ENCODE assay signal across 25 cellular contexts in the genomic region with DNA sequence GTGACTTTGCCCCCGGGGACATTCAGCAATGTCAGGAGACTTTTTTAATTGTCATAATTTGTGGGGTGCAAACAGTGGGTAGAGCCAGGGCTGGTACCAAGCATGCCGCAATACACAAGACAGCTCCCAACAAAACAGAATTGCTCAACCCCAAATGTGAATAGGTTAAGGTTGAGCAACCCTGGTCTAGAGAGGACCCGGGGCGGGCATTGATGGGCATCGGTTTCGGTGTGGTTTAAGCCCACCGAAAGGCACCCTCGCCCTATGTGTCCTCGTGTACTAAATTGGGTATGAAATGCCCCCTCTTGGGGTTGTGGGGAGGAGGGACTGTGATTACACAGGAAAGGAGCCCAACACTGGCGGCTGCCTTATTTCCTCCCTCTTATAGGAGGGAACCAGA. TPM values are rescaled to one million over a fixed set of nuclear protein-coding genes. Genes with fewer than 3 reads are reported as not detected.
"Had no signal": no experiment of that assay in that cellular context is flagged by ENCODE, and none has a peak within 500 bp of the region (broad histone marks: within the 10 kb centered on the region; RNA-seq: fewer than 3 reads in every experiment).

No MANE protein-coding gene starts in this region.

- H3K4me3 ChIP-seq: breast epithelium, coronary artery, esophagus squamous epithelium, gastrocnemius medialis, lower lobe of right lung, suprapubic skin, tibial nerve had no signal

- DNase-seq: activated CD4-positive, alpha-beta T cell treated with anti-CD3 and anti-CD28 coated beads for 1 hour; activated effector memory CD4-positive, alpha-beta T cell treated with Interleukin-2 at 50 U/mL for 16 hours; activated naive CD4-positive, alpha-beta T cell treated with anti-CD3 and anti-CD28 coated beads for 36 hours; activated naive CD8-positive, alpha-beta T cell treated with anti-CD3 and anti-CD28 coated beads, Interleukin-2, amount 10 ng/mL, durations not matched to agents 7 days and 5 days; activated T-cell treated with anti-CD3 and anti-CD28 coated beads, Interleukin-2, amount 50 U/mL, for 48 hours; amniotic stem cell; endodermal cell; esophagus squamous epithelium; gastrocnemius medialis; hypothalamus; lower lobe of right lung; mesendoderm; naive B cell; posterior cingulate gyrus; stimulated activated CD4-positive, alpha-beta T cell treated with anti-CD3 and anti-CD28 coated beads, Interleukin-4, amount 100 ng/mL, for 4 hours; stimulated activated naive CD8-positive, alpha-beta T cell treated with anti-CD3 and anti-CD28 coated beads, Interleukin-15, amount 100 ng/mL, for 72 hours; T-helper 1 cell had no signal

- H3K9me3 Mint-ChIP-seq: activated naive CD4-positive, alpha-beta T cell treated with anti-CD3 and anti-CD28 coated beads for 36 hours; activated naive CD8-positive, alpha-beta T cell treated with anti-CD3 and anti-CD28 coated beads, Interleukin-2, amount 10 ng/mL, durations not matched to agents 7 days and 5 days; endodermal cell; naive B cell; stimulated activated naive CD8-positive, alpha-beta T cell treated with anti-CD3 and anti-CD28 coated beads, Interleukin-15, amount 100 ng/mL, for 72 hours had no signal

- H3K36me3 Mint-ChIP-seq: activated naive CD8-positive, alpha-beta T cell treated with anti-CD3 and anti-CD28 coated beads, Interleukin-2, amount 10 ng/mL, durations not matched to agents 7 days and 5 days; naive B cell had no signal

- H3K9me3 ChIP-seq: breast epithelium, esophagus squamous epithelium, gastrocnemius medialis, lower lobe of right lung, suprapubic skin, tibial nerve had no signal

- ATAC-seq: gastrocnemius medialis; lower lobe of right lung; stimulated activated naive CD8-positive, alpha-beta T cell treated with anti-CD3 and anti-CD28 coated beads, Interleukin-15, amount 100 ng/mL, for 72 hours had no signal

- H3K27ac Mint-ChIP-seq: activated naive CD4-positive, alpha-beta T cell treated with anti-CD3 and anti-CD28 coated beads for 36 hours; activated naive CD8-positive, alpha-beta T cell treated with anti-CD3 and anti-CD28 coated beads, Interleukin-2, amount 10 ng/mL, durations not matched to agents 7 days and 5 days; endodermal cell; naive B cell; stimulated activated naive CD8-positive, alpha-beta T cell treated with anti-CD3 and anti-CD28 coated beads, Interleukin-15, amount 100 ng/mL, for 72 hours had no signal

- H3K4me1 Mint-ChIP-seq: endodermal cell had no signal

- H3K4me3 Mint-ChIP-seq: activated naive CD4-positive, alpha-beta T cell treated with anti-CD3 and anti-CD28 coated beads for 36 hours; activated naive CD8-positive, alpha-beta T cell treated with anti-CD3 and anti-CD28 coated beads, Interleukin-2, amount 10 ng/mL, durations not matched to agents 7 days and 5 days; endodermal cell; naive B cell; stimulated activated naive CD8-positive, alpha-beta T cell treated with anti-CD3 and anti-CD28 coated beads, Interleukin-15, amount 100 ng/mL, for 72 hours had no signal

- H3K27ac ChIP-seq: breast epithelium, coronary artery, esophagus squamous epithelium, gastrocnemius medialis, lower lobe of right lung, suprapubic skin, tibial nerve had no signal

- FAIRE-seq: islet of Langerhans had no signal

- H3K4me1 ChIP-seq: breast epithelium, gastrocnemius medialis, lower lobe of right lung had no signal

- H3K36me3 ChIP-seq: breast epithelium, gastrocnemius medialis, lower lobe of right lung, suprapubic skin had no signal

RNA-seq across cellular contexts. Expression of a gene that starts 36.0 kb away (rescaled TPM):
- total RNA-seq: activated CD8-positive, alpha-beta memory T cell treated with anti-CD3 and anti-CD28 coated beads for 36 hours; activated naive CD4-positive, alpha-beta T cell treated with anti-CD3 and anti-CD28 coated beads for 36 hours; activated naive CD8-positive, alpha-beta T cell treated with anti-CD3 and anti-CD28 coated beads, Interleukin-2, amount 10 ng/mL, durations not matched to agents 7 days and 5 days; endodermal cell; renal cortical epithelial cell had no signal
- polyA plus RNA-seq: neural cell had no signal

RNA-seq across cellular contexts. Expression of a gene that starts 59.5 kb away (rescaled TPM):
- total RNA-seq: activated CD8-positive, alpha-beta memory T cell treated with anti-CD3 and anti-CD28 coated beads for 36 hours; activated naive CD4-positive, alpha-beta T cell treated with anti-CD3 and anti-CD28 coated beads for 36 hours had no signal
- polyA plus RNA-seq: neural cell had no signal
